In genomic region chr12:388547-389137, GRCh38 we compare ENCODE assay signal across 8 cellular contexts. TPM values are rescaled to one million over a fixed set of nuclear protein-coding genes. Genes with fewer than 3 reads are reported as not detected.
A peak's percentile ranks its signal among the peaks of the same experiment; 100 is the strongest.
DNase-seq lines count a peak whose midpoint lies in the region; ATAC-seq and TF ChIP-seq lines count a peak whose summit lies in the region.

No MANE protein-coding gene starts in this region.

- no peaks in the 10 kb centered on the region for H3K27me3 ChIP-seq in tibial artery

- intact Hi-C loops in activated CD4-positive, alpha-beta T cell treated with anti-CD3 and anti-CD28 coated beads for 36 hours (cut with DNase I, micrococcal nuclease), result loop anchor here (1.0 to 5.0 kb wide), 7 partner anchors 13 to 1206 kb away; partner anchors contain the start of genes CCDC77 (in 2 of the 2), FBXL14 (in 2 of the 2), ERC1 (in 1 of the 2) and RAD52 (in 1 of the 2)
- intact Hi-C loops in tibial artery (cut with DNase I; ENCODE audit: low total_unique reads), result no loop called here

- CTCF ChIA-PET in activated CD4-positive, alpha-beta T cell treated with anti-CD3 and anti-CD28 coated beads for 36 hours (lab: Charles Lee), result interaction anchor here (1.5 to 3.3 kb wide), 2 partner anchors 13 to 65 kb away, joined by 3 to 28 read pairs; partner anchors contain the start of gene CCDC77

- H3K27ac Mint-ChIP-seq in activated CD4-positive, alpha-beta T cell treated with anti-CD3 and anti-CD28 coated beads for 36 hours, result peak overlapping the region; percentile 96
- peak overlapping the region; percentile 92 to 93 for H3K27ac Mint-ChIP-seq in natural killer cell treated with Interleukin-12 subunit alpha and Interleukin-12 subunit beta and Interleukin-15 and Interleukin-18, amount 100 ng/mL, for 72 hours

- ATAC-seq in activated CD4-positive, alpha-beta T cell treated with anti-CD3 and anti-CD28 coated beads for 36 hours, result peak; percentile 31
- peak; percentile 35 for ATAC-seq in HG03135 (IDR thresholded peaks at IDR 0.05; ENCODE audit: unreplicated experiment)
- ATAC-seq in activated CD4-positive, CD25-positive, alpha-beta regulatory T cell treated with anti-CD3 and anti-CD28 coated beads, Interleukin-2, amount 50 U/mL, for 24 hours, result peak; percentile 10 to 41
- ATAC-seq in natural killer cell treated with Interleukin-12 subunit alpha and Interleukin-12 subunit beta and Interleukin-15 and Interleukin-18, amount 100 ng/mL, for 72 hours, result peak; percentile 54 to 64

- peaks cover 30% of the 10 kb centered on the region for H3K36me3 Mint-ChIP-seq in activated CD4-positive, alpha-beta T cell treated with anti-CD3 and anti-CD28 coated beads for 36 hours (ENCODE audit: low read depth)
- H3K36me3 Mint-ChIP-seq in natural killer cell treated with Interleukin-12 subunit alpha and Interleukin-12 subunit beta and Interleukin-15 and Interleukin-18, amount 100 ng/mL, for 72 hours, result peaks cover 25% of the 10 kb centered on the region

- no peaks in the 10 kb centered on the region for H3K9me3 Mint-ChIP-seq in activated CD4-positive, alpha-beta T cell treated with anti-CD3 and anti-CD28 coated beads for 36 hours (ENCODE audit: low read depth)
- H3K9me3 Mint-ChIP-seq in natural killer cell treated with Interleukin-12 subunit alpha and Interleukin-12 subunit beta and Interleukin-15 and Interleukin-18, amount 100 ng/mL, for 72 hours, result no peaks in the 10 kb centered on the region

- H3K36me3 ChIP-seq in tibial artery, result peaks cover 11 to 14% (median 13%) of the 10 kb centered on the region in 3 donors

- H3K27ac ChIP-seq in tibial artery, result peak overlapping the region; percentile 84

- DNase-seq in activated CD4-positive, alpha-beta T cell treated with anti-CD3 and anti-CD28 coated beads for 36 hours, result peak; percentile 70
- no peak for DNase-seq in activated CD4-positive, alpha-beta T cell treated with anti-CD3 and anti-CD28 coated beads for 1 hour
- DNase-seq in epithelial cell of proximal tubule (ENCODE audit: low read depth) (no peak), tibial artery (peak in 1 of 2 donors; percentile 67), DMS 273 (lab: John Stamatoyannopoulos, UW; ENCODE audit: unreplicated experiment) (no peak)
- DNase-seq in natural killer cell treated with Interleukin-12 subunit alpha and Interleukin-12 subunit beta and Interleukin-15 and Interleukin-18, amount 100 ng/mL, for 72 hours (ENCODE audit: low spot score), result peak; percentile 73

- TF ChIP-seq CTCF in epithelial cell of proximal tubule (conservative IDR thresholded peaks at IDR 0.05; ENCODE audit: low read depth, low read length) (no peak), tibial artery (IDR thresholded peaks at IDR 0.05) (no peak)

- no peaks in the 10 kb centered on the region for H3K9me3 ChIP-seq in tibial artery

- H3K4me1 Mint-ChIP-seq in activated CD4-positive, alpha-beta T cell treated with anti-CD3 and anti-CD28 coated beads for 36 hours, result peaks cover 30% of the 10 kb centered on the region
- H3K4me1 Mint-ChIP-seq in natural killer cell treated with Interleukin-12 subunit alpha and Interleukin-12 subunit beta and Interleukin-15 and Interleukin-18, amount 100 ng/mL, for 72 hours (ENCODE audit: low read depth in 2 of 2), result peaks cover 28 to 33% of the 10 kb centered on the region in 2 donors

- H3K27me3 Mint-ChIP-seq in activated CD4-positive, alpha-beta T cell treated with anti-CD3 and anti-CD28 coated beads for 36 hours, result no peaks in the 10 kb centered on the region
- H3K27me3 Mint-ChIP-seq in natural killer cell treated with Interleukin-12 subunit alpha and Interleukin-12 subunit beta and Interleukin-15 and Interleukin-18, amount 100 ng/mL, for 72 hours, result no peaks in the 10 kb centered on the region

- POLR2A ChIA-PET in activated CD4-positive, alpha-beta T cell treated with anti-CD3 and anti-CD28 coated beads for 36 hours (lab: Charles Lee), result interaction anchor here (0.5 to 3.5 kb wide), 3 partner anchors 12 to 1084 kb away, joined by 3 to 23 read pairs (median 3); partner anchors contain the start of gene CCDC77

- peak overlapping the region; percentile 89 for H3K4me3 Mint-ChIP-seq in activated CD4-positive, alpha-beta T cell treated with anti-CD3 and anti-CD28 coated beads for 36 hours
- H3K4me3 Mint-ChIP-seq in natural killer cell treated with Interleukin-12 subunit alpha and Interleukin-12 subunit beta and Interleukin-15 and Interleukin-18, amount 100 ng/mL, for 72 hours, result peak overlapping the region; percentile 98

- H3K4me3 ChIP-seq in epithelial cell of proximal tubule (ENCODE audit: low read depth, low read length) (peak overlapping the region; percentile 77), tibial artery (peak overlapping the region; percentile 65 to 85)

- peaks cover 0 to 37% (median 20%) of the 10 kb centered on the region in 4 donors for H3K4me1 ChIP-seq in tibial artery

RNA-seq across cellular contexts. Expression of gene KDM5A, which starts 0.5 kb away (rescaled TPM):
- total RNA-seq in activated CD4-positive, alpha-beta T cell treated with anti-CD3 and anti-CD28 coated beads for 36 hours, result 10 to 100 TPM; 40.3 to 58.7 TPM
- 20.8 and 32.5 TPM in 2 replicates for total RNA-seq in epithelial cell of proximal tubule
- total RNA-seq in natural killer cell treated with Interleukin-12 subunit alpha and Interleukin-12 subunit beta and Interleukin-15 and Interleukin-18, amount 100 ng/mL, for 72 hours, result 100 to 1,000 TPM; 109 to 124 TPM

RNA-seq across cellular contexts. Expression of gene CCDC77, which starts 12.8 kb away (rescaled TPM):
- total RNA-seq in activated CD4-positive, alpha-beta T cell treated with anti-CD3 and anti-CD28 coated beads for 36 hours, result 10 to 100 TPM; 17.3 to 18.7 TPM
- 9.5 and 14.0 TPM in 2 replicates for total RNA-seq in epithelial cell of proximal tubule
- total RNA-seq in natural killer cell treated with Interleukin-12 subunit alpha and Interleukin-12 subunit beta and Interleukin-15 and Interleukin-18, amount 100 ng/mL, for 72 hours, result 10 to 100 TPM; 13.4 to 23.4 TPM

Comparison
In these comparisons a context has a peak if more than half of its experiments do, and no peak if none do; other contexts are left out.
1. DNase-seq: peak in activated CD4-positive, alpha-beta T cell treated with anti-CD3 and anti-CD28 coated beads for 36 hours (single experiment) and natural killer cell treated with Interleukin-12 subunit alpha and Interleukin-12 subunit beta and Interleukin-15 and Interleukin-18, amount 100 ng/mL, for 72 hours (single experiment); none in activated CD4-positive, alpha-beta T cell treated with anti-CD3 and anti-CD28 coated beads for 1 hour (single experiment), epithelial cell of proximal tubule (single experiment) and DMS 273 (single experiment).
2. Peak in every context shown above with its lines, with median percentiles within 50 percentile points of each other: ATAC-seq.